In the genomic region with DNA sequence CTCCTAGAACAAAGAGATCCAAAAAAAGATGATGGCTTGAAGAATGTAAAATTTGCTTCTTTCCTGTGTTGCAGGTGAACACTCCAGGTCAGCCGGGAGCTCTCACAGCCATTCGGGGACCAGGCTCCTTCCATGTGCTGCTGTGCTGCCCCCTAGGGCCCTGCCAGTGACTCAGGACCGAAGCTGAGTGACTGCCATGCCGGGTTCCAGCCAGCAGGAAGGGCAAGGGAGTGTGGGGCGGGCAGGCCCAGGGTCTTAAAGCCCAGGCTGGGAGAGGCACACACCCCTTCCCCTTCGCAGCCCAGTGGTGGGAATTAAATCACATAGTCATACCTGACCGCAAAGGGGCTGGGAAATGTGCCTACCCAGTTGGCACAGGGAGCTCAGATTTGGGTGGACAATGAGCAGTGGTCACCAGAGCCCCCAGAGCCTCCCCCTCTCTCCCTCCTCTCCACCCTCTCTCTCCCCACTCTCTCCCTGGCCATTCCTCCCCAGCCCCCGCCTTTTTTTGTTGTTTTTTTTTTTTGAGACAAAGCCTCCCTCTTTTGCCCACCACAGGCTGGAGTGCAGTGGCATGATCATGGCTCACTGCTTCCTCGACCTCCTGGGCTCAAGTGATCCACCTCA, we compare ENCODE assay signal across 1 cellular context.
A peak's percentile ranks its signal among the peaks of the same experiment; 100 is the strongest.
TF ChIP-seq lines count a peak whose summit lies in the region.

No MANE protein-coding gene starts in this region.

TF ChIP-seq in HepG2, 621 proteins besides CTCF, POLR2A, EP300 and RAD21 (continued from another document and continues in another):
- TF ChIP-seq, protein P1, sequence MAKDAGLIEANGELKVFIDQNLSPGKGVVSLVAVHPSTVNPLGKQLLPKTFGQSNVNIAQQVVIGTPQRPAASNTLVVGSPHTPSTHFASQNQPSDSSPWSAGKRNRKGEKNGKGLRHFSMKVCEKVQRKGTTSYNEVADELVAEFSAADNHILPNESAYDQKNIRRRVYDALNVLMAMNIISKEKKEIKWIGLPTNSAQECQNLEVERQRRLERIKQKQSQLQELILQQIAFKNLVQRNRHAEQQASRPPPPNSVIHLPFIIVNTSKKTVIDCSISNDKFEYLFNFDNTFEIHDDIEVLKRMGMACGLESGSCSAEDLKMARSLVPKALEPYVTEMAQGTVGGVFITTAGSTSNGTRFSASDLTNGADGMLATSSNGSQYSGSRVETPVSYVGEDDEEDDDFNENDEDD (CRISPR knock-in tag; IDR thresholded peaks at IDR 0.05; ENCODE audit: borderline replicate concordance), result peak; percentile 43; the same call in 1 of the 2 replicates
- TF ChIP-seq, protein P2, sequence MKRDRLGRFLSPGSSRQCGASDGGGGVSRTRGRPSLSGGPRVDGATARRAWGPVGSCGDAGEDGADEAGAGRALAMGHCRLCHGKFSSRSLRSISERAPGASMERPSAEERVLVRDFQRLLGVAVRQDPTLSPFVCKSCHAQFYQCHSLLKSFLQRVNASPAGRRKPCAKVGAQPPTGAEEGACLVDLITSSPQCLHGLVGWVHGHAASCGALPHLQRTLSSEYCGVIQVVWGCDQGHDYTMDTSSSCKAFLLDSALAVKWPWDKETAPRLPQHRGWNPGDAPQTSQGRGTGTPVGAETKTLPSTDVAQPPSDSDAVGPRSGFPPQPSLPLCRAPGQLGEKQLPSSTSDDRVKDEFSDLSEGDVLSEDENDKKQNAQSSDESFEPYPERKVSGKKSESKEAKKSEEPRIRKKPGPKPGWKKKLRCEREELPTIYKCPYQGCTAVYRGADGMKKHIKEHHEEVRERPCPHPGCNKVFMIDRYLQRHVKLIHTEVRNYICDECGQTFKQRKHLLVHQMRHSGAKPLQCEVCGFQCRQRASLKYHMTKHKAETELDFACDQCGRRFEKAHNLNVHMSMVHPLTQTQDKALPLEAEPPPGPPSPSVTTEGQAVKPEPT (CRISPR knock-in tag; IDR thresholded peaks at IDR 0.05; ENCODE audit: low read depth), result no peak
- TF ChIP-seq ZNF660 (CRISPR knock-in tag; IDR thresholded peaks at IDR 0.05; ENCODE audit: borderline replicate concordance, low read depth), result no peak
- TF ChIP-seq ZNF225 (CRISPR knock-in tag; IDR thresholded peaks at IDR 0.05), result no peak; the same call in 1 of the 2 replicates
- no peak for TF ChIP-seq TGIF2 (CRISPR knock-in tag; IDR thresholded peaks at IDR 0.05)
- TF ChIP-seq NCOA5 (CRISPR knock-in tag; IDR thresholded peaks at IDR 0.05), result no peak
- TF ChIP-seq NKX3-1 (CRISPR knock-in tag; IDR thresholded peaks at IDR 0.05), result no peak
- no peak for TF ChIP-seq HNRNPK (IDR thresholded peaks at IDR 0.05; ENCODE audit: low read depth, low read length, poor library complexity, severe bottlenecking)
- TF ChIP-seq HOXA9 (CRISPR knock-in tag; IDR thresholded peaks at IDR 0.05; ENCODE audit: borderline replicate concordance), result no peak
- TF ChIP-seq ZNF180 (CRISPR knock-in tag; IDR thresholded peaks at IDR 0.05; ENCODE audit: borderline replicate concordance, low read depth), result no peak
- no peak for TF ChIP-seq RFX1 (IDR thresholded peaks at IDR 0.05)
- TF ChIP-seq, protein P3, sequence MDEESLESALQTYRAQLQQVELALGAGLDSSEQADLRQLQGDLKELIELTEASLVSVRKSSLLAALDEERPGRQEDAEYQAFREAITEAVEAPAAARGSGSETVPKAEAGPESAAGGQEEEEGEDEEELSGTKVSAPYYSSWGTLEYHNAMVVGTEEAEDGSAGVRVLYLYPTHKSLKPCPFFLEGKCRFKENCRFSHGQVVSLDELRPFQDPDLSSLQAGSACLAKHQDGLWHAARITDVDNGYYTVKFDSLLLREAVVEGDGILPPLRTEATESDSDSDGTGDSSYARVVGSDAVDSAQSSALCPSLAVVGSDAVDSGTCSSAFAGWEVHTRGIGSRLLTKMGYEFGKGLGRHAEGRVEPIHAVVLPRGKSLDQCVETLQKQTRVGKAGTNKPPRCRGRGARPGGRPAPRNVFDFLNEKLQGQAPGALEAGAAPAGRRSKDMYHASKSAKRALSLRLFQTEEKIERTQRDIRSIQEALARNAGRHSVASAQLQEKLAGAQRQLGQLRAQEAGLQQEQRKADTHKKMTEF (CRISPR knock-in tag; IDR thresholded peaks at IDR 0.05), result peak; percentile 89
- TF ChIP-seq, protein P4, sequence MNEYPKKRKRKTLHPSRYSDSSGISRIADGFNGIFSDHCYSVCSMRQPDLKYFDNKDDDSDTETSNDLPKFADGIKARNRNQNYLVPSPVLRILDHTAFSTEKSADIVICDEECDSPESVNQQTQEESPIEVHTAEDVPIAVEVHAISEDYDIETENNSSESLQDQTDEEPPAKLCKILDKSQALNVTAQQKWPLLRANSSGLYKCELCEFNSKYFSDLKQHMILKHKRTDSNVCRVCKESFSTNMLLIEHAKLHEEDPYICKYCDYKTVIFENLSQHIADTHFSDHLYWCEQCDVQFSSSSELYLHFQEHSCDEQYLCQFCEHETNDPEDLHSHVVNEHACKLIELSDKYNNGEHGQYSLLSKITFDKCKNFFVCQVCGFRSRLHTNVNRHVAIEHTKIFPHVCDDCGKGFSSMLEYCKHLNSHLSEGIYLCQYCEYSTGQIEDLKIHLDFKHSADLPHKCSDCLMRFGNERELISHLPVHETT (CRISPR knock-in tag; conservative IDR thresholded peaks at IDR 0.05), result no peak
- no peak for TF ChIP-seq XBP1 (CRISPR knock-in tag; IDR thresholded peaks at IDR 0.05)
- peak; percentile 69; the same call in 1 of the 2 replicates for TF ChIP-seq RFXAP (CRISPR knock-in tag; IDR thresholded peaks at IDR 0.05; ENCODE audit: borderline replicate concordance)
- peak; percentile 81 for TF ChIP-seq ZNF205 (CRISPR knock-in tag; IDR thresholded peaks at IDR 0.05)
- 0 out of 2 replicates have a peak, but pooled peaks have one; percentile 33 for TF ChIP-seq ZNF563 (CRISPR knock-in tag; IDR thresholded peaks at IDR 0.05)
- 0 out of 2 replicates have a peak, but pooled peaks have one; percentile 25 for TF ChIP-seq PHF21A (CRISPR knock-in tag; IDR thresholded peaks at IDR 0.05)
- TF ChIP-seq MTA1 (CRISPR knock-in tag; IDR thresholded peaks at IDR 0.05; ENCODE audit: borderline replicate concordance), result peak; percentile 72; the same call in 1 of the 2 replicates
- no peak for TF ChIP-seq ZSCAN20 (CRISPR knock-in tag; IDR thresholded peaks at IDR 0.05; ENCODE audit: borderline replicate concordance)
- TF ChIP-seq BHLHE40 (IDR thresholded peaks at IDR 0.05; ENCODE audit: low read length), result no peak
- TF ChIP-seq ZNF619 (CRISPR knock-in tag; IDR thresholded peaks at IDR 0.05), result peak; percentile 93
- TF ChIP-seq, protein P5, sequence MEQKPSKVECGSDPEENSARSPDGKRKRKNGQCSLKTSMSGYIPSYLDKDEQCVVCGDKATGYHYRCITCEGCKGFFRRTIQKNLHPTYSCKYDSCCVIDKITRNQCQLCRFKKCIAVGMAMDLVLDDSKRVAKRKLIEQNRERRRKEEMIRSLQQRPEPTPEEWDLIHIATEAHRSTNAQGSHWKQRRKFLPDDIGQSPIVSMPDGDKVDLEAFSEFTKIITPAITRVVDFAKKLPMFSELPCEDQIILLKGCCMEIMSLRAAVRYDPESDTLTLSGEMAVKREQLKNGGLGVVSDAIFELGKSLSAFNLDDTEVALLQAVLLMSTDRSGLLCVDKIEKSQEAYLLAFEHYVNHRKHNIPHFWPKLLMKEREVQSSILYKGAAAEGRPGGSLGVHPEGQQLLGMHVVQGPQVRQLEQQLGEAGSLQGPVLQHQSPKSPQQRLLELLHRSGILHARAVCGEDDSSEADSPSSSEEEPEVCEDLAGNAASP (CRISPR knock-in tag; IDR thresholded peaks at IDR 0.05; ENCODE audit: borderline replicate concordance), result peak; percentile 82; the same call in 1 of the 2 replicates
- no peak for TF ChIP-seq NFIC (IDR thresholded peaks at IDR 0.05; ENCODE audit: low read length)
- TF ChIP-seq, protein P6, sequence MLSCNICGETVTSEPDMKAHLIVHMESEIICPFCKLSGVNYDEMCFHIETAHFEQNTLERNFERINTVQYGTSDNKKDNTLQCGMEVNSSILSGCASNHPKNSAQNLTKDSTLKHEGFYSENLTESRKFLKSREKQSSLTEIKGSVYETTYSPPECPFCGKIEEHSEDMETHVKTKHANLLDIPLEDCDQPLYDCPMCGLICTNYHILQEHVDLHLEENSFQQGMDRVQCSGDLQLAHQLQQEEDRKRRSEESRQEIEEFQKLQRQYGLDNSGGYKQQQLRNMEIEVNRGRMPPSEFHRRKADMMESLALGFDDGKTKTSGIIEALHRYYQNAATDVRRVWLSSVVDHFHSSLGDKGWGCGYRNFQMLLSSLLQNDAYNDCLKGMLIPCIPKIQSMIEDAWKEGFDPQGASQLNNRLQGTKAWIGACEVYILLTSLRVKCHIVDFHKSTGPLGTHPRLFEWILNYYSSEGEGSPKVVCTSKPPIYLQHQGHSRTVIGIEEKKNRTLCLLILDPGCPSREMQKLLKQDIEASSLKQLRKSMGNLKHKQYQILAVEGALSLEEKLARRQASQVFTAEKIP (CRISPR knock-in tag; IDR thresholded peaks at IDR 0.05; ENCODE audit: borderline replicate concordance), result no peak
- no peak for TF ChIP-seq EHMT2 (IDR thresholded peaks at IDR 0.05; ENCODE audit: borderline replicate concordance, low read depth, low read length)
- no peak for TF ChIP-seq NFRKB (IDR thresholded peaks at IDR 0.05)
- no peak for TF ChIP-seq RFX5 (IDR thresholded peaks at IDR 0.05; ENCODE audit: low read depth, low read length)
- TF ChIP-seq, protein P7, sequence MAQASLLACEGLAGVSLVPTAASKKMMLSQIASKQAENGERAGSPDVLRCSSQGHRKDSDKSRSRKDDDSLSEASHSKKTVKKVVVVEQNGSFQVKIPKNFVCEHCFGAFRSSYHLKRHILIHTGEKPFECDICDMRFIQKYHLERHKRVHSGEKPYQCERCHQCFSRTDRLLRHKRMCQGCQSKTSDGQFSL (CRISPR knock-in tag; IDR thresholded peaks at IDR 0.05), result no peak
- TF ChIP-seq, protein P8, sequence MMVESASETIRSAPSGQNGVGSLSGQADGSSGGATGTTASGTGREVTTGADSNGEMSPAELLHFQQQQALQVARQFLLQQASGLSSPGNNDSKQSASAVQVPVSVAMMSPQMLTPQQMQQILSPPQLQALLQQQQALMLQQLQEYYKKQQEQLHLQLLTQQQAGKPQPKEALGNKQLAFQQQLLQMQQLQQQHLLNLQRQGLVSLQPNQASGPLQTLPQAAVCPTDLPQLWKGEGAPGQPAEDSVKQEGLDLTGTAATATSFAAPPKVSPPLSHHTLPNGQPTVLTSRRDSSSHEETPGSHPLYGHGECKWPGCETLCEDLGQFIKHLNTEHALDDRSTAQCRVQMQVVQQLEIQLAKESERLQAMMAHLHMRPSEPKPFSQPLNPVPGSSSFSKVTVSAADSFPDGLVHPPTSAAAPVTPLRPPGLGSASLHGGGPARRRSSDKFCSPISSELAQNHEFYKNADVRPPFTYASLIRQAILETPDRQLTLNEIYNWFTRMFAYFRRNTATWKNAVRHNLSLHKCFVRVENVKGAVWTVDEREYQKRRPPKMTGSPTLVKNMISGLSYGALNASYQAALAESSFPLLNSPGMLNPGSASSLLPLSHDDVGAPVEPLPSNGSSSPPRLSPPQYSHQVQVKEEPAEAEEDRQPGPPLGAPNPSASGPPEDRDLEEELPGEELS (CRISPR knock-in tag; IDR thresholded peaks at IDR 0.05), result peak; percentile 55; the same call in 1 of the 2 replicates
- peak; percentile 74 for TF ChIP-seq ZNF263 (CRISPR knock-in tag; IDR thresholded peaks at IDR 0.05)
- TF ChIP-seq NFKB2 (CRISPR knock-in tag; IDR thresholded peaks at IDR 0.05; ENCODE audit: borderline replicate concordance), result peak; percentile 79; the same call in 1 of the 2 replicates
- TF ChIP-seq, protein P9, sequence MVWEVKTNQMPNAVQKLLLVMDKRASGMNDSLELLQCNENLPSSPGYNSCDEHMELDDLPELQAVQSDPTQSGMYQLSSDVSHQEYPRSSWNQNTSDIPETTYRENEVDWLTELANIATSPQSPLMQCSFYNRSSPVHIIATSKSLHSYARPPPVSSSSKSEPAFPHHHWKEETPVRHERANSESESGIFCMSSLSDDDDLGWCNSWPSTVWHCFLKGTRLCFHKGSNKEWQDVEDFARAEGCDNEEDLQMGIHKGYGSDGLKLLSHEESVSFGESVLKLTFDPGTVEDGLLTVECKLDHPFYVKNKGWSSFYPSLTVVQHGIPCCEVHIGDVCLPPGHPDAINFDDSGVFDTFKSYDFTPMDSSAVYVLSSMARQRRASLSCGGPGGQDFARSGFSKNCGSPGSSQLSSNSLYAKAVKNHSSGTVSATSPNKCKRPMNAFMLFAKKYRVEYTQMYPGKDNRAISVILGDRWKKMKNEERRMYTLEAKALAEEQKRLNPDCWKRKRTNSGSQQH (CRISPR knock-in tag; IDR thresholded peaks at IDR 0.05; ENCODE audit: low read depth), result 0 out of 2 replicates have a peak, but pooled peaks have one; percentile 44
- TF ChIP-seq ZNF788 (CRISPR knock-in tag; IDR thresholded peaks at IDR 0.05; ENCODE audit: borderline replicate concordance), result peak; percentile 73; the same call in 1 of the 2 replicates
- peak; percentile 84; the same call in 1 of the 2 replicates for TF ChIP-seq ZNF44 (CRISPR knock-in tag; IDR thresholded peaks at IDR 0.05)
- no peak for TF ChIP-seq ZNF20 (CRISPR knock-in tag; IDR thresholded peaks at IDR 0.05)
- no peak for TF ChIP-seq CREM (IDR thresholded peaks at IDR 0.05)
- no peak for TF ChIP-seq CREM (CRISPR knock-in tag; IDR thresholded peaks at IDR 0.05)
- TF ChIP-seq SNAI1 (CRISPR knock-in tag; IDR thresholded peaks at IDR 0.05; ENCODE audit: borderline replicate concordance), result 0 out of 2 replicates have a peak, but pooled peaks have one; percentile 51
- peak; percentile 60 for TF ChIP-seq HDAC1 (CRISPR knock-in tag; IDR thresholded peaks at IDR 0.05)
- no peak for TF ChIP-seq ZNF367 (CRISPR knock-in tag; IDR thresholded peaks at IDR 0.05; ENCODE audit: borderline replicate concordance)
- TF ChIP-seq PRMT3 (CRISPR knock-in tag; IDR thresholded peaks at IDR 0.05; ENCODE audit: borderline replicate concordance, low read depth), result no peak
- TF ChIP-seq STAT5B (CRISPR knock-in tag; IDR thresholded peaks at IDR 0.05), result no peak
- TF ChIP-seq ATAD3A (CRISPR knock-in tag; IDR thresholded peaks at IDR 0.05), result no peak
- TF ChIP-seq, protein P10, sequence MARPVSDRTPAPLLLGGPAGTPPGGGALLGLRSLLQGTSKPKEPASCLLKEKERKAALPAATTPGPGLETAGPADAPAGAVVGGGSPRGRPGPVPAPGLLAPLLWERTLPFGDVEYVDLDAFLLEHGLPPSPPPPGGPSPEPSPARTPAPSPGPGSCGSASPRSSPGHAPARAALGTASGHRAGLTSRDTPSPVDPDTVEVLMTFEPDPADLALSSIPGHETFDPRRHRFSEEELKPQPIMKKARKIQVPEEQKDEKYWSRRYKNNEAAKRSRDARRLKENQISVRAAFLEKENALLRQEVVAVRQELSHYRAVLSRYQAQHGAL (CRISPR knock-in tag; IDR thresholded peaks at IDR 0.05; ENCODE audit: not compliant biosample characterization), result no peak
- TF ChIP-seq GABPB1 (CRISPR knock-in tag; IDR thresholded peaks at IDR 0.05), result peak; percentile 71
- no peak for TF ChIP-seq ZNF33B (CRISPR knock-in tag; IDR thresholded peaks at IDR 0.05)
- TF ChIP-seq, protein P11, sequence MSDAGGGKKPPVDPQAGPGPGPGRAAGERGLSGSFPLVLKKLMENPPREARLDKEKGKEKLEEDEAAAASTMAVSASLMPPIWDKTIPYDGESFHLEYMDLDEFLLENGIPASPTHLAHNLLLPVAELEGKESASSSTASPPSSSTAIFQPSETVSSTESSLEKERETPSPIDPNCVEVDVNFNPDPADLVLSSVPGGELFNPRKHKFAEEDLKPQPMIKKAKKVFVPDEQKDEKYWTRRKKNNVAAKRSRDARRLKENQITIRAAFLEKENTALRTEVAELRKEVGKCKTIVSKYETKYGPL (CRISPR knock-in tag; IDR thresholded peaks at IDR 0.05), result no peak
- TF ChIP-seq ZNF589 (CRISPR knock-in tag; conservative IDR thresholded peaks at IDR 0.05), result no peak
- TF ChIP-seq SRY (CRISPR knock-in tag; IDR thresholded peaks at IDR 0.05), result peak; percentile 65; the same call in 1 of the 2 replicates
